1 cellular context compared by ENCODE assay signal in the genomic region with DNA sequence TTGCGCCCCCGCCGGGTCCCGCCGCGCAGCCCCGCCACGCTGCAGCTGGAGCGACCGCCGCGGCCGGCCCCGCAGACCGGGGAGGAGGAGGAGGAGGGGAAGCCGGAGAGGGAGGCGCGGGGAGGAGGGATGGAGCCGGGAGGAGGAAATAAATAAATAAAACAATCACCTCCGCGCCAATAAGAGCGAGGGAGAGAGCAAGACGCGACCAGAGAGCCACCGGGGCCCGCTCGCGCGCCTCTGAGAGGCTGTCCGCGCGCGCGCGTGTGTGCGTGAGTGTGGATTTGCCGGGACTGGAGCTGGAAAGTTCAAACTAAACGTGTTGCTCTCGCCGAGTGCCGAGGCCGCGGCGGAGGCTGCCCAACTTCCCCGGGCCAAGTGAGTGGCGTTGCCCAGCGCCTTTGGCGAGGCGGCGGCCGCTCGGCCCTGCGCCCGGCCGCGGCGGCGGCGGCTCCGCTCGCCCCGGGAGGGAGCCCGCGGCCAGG.
TF ChIP-seq lines count a peak whose summit lies in the region.

No MANE protein-coding gene starts in this region.

TF ChIP-seq in SK-N-SH, 30 proteins besides CTCF, POLR2A, EP300 and RAD21 (continued from another document):
- TF ChIP-seq FOSL2 (IDR thresholded peaks at IDR 0.05; ENCODE audit: borderline replicate concordance, low read depth) (no peak), MEF2A (IDR thresholded peaks at IDR 0.05; ENCODE audit: borderline replicate concordance, low read depth) (no peak), EZH2phosphoT487 (IDR thresholded peaks at IDR 0.05; ENCODE audit: borderline replicate concordance, low read depth) (no peak), TAF1 (IDR thresholded peaks at IDR 0.05; ENCODE audit: borderline replicate concordance, low read depth, low read length) (no peak), TCF12 (IDR thresholded peaks at IDR 0.05) (no peak)
- TF ChIP-seq, protein P1, sequence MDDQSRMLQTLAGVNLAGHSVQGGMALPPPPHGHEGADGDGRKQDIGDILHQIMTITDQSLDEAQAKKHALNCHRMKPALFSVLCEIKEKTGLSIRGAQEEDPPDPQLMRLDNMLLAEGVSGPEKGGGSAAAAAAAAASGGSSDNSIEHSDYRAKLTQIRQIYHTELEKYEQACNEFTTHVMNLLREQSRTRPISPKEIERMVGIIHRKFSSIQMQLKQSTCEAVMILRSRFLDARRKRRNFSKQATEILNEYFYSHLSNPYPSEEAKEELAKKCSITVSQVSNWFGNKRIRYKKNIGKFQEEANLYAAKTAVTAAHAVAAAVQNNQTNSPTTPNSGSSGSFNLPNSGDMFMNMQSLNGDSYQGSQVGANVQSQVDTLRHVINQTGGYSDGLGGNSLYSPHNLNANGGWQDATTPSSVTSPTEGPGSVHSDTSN (IDR thresholded peaks at IDR 0.05) = no peak
